Comparison of ENCODE assay signal across 18 cellular contexts in genomic region chr1:214184992-214185391, GRCh38.
DNase-seq lines count a peak whose midpoint lies in the region; ATAC-seq and TF ChIP-seq lines count a peak whose summit lies in the region.
"Had no signal": no experiment of that assay in that cellular context is flagged by ENCODE, and none has a peak within 500 bp of the region (broad histone marks: within the 10 kb centered on the region; RNA-seq: fewer than 3 reads in every experiment).

No MANE protein-coding gene starts in this region.

- DNase-seq in Caco-2: no peak
- peak; percentile 61 for DNase-seq in globus pallidus (ENCODE audit: low spot score)
- DNase-seq in osteoblast (ENCODE audit: insufficient read length, low spot score, missing footprints): peak; percentile 23
- DNase-seq in foreskin keratinocyte: no peak
- DNase-seq in neuronal stem cell (ENCODE audit: low spot score): no peak
- DNase-seq: CD4-positive, CD25-positive, alpha-beta regulatory T cell; CD8-positive, alpha-beta T cell; DMS53; DMS79 treated with DMSO at 0.1 percent for 48 hours; GF-D8; H9 had no signal

- no peak overlapping the region for H3K9ac ChIP-seq in neuronal stem cell (ENCODE audit: low read depth, low read length, poor library complexity)
- H3K9ac ChIP-seq: BLaER1 had no signal

- no peaks in the 10 kb centered on the region; the same call in 1 of the 2 replicates for H3K27me3 ChIP-seq in Caco-2 (replicated peaks; ENCODE audit: control insufficient read depth, insufficient read depth, low read length)
- H3K27me3 ChIP-seq in osteoblast (ENCODE audit: insufficient read depth, low read length): peaks cover 54% of the 10 kb centered on the region
- H3K27me3 ChIP-seq in foreskin keratinocyte: peaks cover 62% of the 10 kb centered on the region
- peaks cover 0 to 58% (median 17%) of the 10 kb centered on the region in 3 experiments for H3K27me3 ChIP-seq in neuronal stem cell (ENCODE audit: control insufficient read depth in 3 of 3, insufficient read depth in 3 of 3, low read depth in 1 of 3, low read length in 3 of 3)

- intact Hi-C loops in Caco-2 (cut with micrococcal nuclease; ENCODE audit: unreplicated experiment): loop anchor here (10.0 kb wide), 2 partner anchors 810 to 940 kb away; no protein-coding TSS in a partner anchor

- BruUV-seq in Caco-2 (replicated peaks; lab: Mats Ljungman, UMichigan): no TSS peak

- H2BK120ac ChIP-seq in neuronal stem cell (ENCODE audit: low read depth, low read length): no peak overlapping the region

- H2BK5ac ChIP-seq in neuronal stem cell (ENCODE audit: low read length): no peak overlapping the region

- no peaks in the 10 kb centered on the region for H4K20me1 ChIP-seq in osteoblast (ENCODE audit: insufficient read depth, low read length)
- H4K20me1 ChIP-seq: BLaER1 had no signal

- peaks cover 20% of the 10 kb centered on the region for H3K4me1 Mint-ChIP-seq in Caco-2 (ENCODE audit: low read depth, unreplicated experiment)
- H3K4me1 Mint-ChIP-seq: B cell had no signal

- H3K23ac ChIP-seq in neuronal stem cell (ENCODE audit: low read depth, low read length, poor library complexity): no peak overlapping the region

- H3K4me3 ChIP-seq in Caco-2 (ENCODE audit: low read depth, low read length) (no peak overlapping the region), osteoblast (ENCODE audit: insufficient read depth, low read length) (no peak overlapping the region), neuronal stem cell (ENCODE audit: low read length in 2 of 2) (no peak overlapping the region)
- H3K4me3 ChIP-seq: BLaER1, GM23338 had no signal

- no peaks in the 10 kb centered on the region for H3K9me3 ChIP-seq in Caco-2
- H3K9me3 ChIP-seq in osteoblast (ENCODE audit: low read depth, low read length): no peaks in the 10 kb centered on the region
- H3K9me3 ChIP-seq in neuronal stem cell (replicated peaks in 1 of 2; ENCODE audit: control insufficient read depth in 2 of 2, insufficient read depth in 1 of 2, low read depth in 1 of 2, low read length in 2 of 2): peaks cover 0 to 3% of the 10 kb centered on the region in 2 donors

- no peak overlapping the region for H3K18ac ChIP-seq in neuronal stem cell (ENCODE audit: low read length)

- no peak overlapping the region for H2BK15ac ChIP-seq in neuronal stem cell (ENCODE audit: low read length)

- no peaks in the 10 kb centered on the region for H3K27me3 Mint-ChIP-seq in Caco-2 (ENCODE audit: insufficient read depth, unreplicated experiment)

- no peaks in the 10 kb centered on the region for H3K79me2 ChIP-seq in osteoblast (ENCODE audit: insufficient read depth, low read length)

- no peak overlapping the region for H2BK12ac ChIP-seq in neuronal stem cell (ENCODE audit: low read length)

- H3K27ac ChIP-seq in osteoblast (ENCODE audit: low read depth, low read length) (no peak overlapping the region), foreskin keratinocyte (no peak overlapping the region), neuronal stem cell (replicated peaks; ENCODE audit: low read length) (no peak overlapping the region)
- H3K27ac ChIP-seq: 22Rv1, BLaER1, C4-2B had no signal

- no peak overlapping the region for H3K4me3 Mint-ChIP-seq in Caco-2 (ENCODE audit: unreplicated experiment)
- H3K4me3 Mint-ChIP-seq: B cell; CD4-positive, CD25-positive, alpha-beta regulatory T cell; CD8-positive, alpha-beta T cell; GM23338; H9 had no signal

- no peaks in the 10 kb centered on the region for H3K36me3 Mint-ChIP-seq in Caco-2 (ENCODE audit: insufficient read depth, unreplicated experiment)
- H3K36me3 Mint-ChIP-seq: CD4-positive, CD25-positive, alpha-beta regulatory T cell; CD8-positive, alpha-beta T cell had no signal

- H3K4ac ChIP-seq in neuronal stem cell (ENCODE audit: low read length): no peak overlapping the region

- CTCF ChIA-PET in Caco-2 (lab: Charles Lee): no interaction called here

- POLR2A ChIA-PET in Caco-2 (lab: Charles Lee): no interaction called here

- H3K14ac ChIP-seq in neuronal stem cell (ENCODE audit: low read length): no peak overlapping the region

- TF ChIP-seq CTCF in Caco-2 (IDR thresholded peaks at IDR 0.05; ENCODE audit: insufficient read depth in 1 of 2, low read depth in 1 of 2, low read length in 1 of 2, severe bottlenecking in 1 of 2, unreplicated experiment in 1 of 2): no peak
- TF ChIP-seq CTCF in osteoblast (IDR thresholded peaks at IDR 0.05; ENCODE audit: extremely low read depth, low read depth, low read length): no peak
- no peak for TF ChIP-seq CTCF in foreskin keratinocyte (conservative IDR thresholded peaks at IDR 0.05)

- H3K4me1 ChIP-seq in Caco-2 (peaks cover 19% of the 10 kb centered on the region), osteoblast (ENCODE audit: insufficient read depth, low read length) (no peaks in the 10 kb centered on the region), foreskin keratinocyte (no peaks in the 10 kb centered on the region), neuronal stem cell (ENCODE audit: control insufficient read depth in 2 of 2, insufficient read depth in 1 of 2, low read depth in 1 of 2, low read length in 2 of 2) (peaks cover 4 to 10% of the 10 kb centered on the region in 2 donors)

- H3K36me3 ChIP-seq in Caco-2 (ENCODE audit: control insufficient read depth, insufficient read depth, low read length): no peaks in the 10 kb centered on the region
- H3K36me3 ChIP-seq in osteoblast (ENCODE audit: insufficient read depth, low read length): no peaks in the 10 kb centered on the region
- no peaks in the 10 kb centered on the region for H3K36me3 ChIP-seq in neuronal stem cell (replicated peaks in 1 of 2; ENCODE audit: control insufficient read depth in 2 of 2, insufficient read depth in 2 of 2, low read length in 2 of 2)
- H3K36me3 ChIP-seq: BLaER1 had no signal

- peaks cover 26% of the 10 kb centered on the region for H3K9me3 Mint-ChIP-seq in Caco-2 (ENCODE audit: unreplicated experiment)

- H2AFZ ChIP-seq in osteoblast (ENCODE audit: low read length) (no peak overlapping the region), neuronal stem cell (ENCODE audit: low read length) (no peak overlapping the region)
- H2AFZ ChIP-seq: GM23338 had no signal

- H2AK5ac ChIP-seq in neuronal stem cell (ENCODE audit: low read depth, low read length): no peak overlapping the region

- H3K79me1 ChIP-seq in neuronal stem cell (ENCODE audit: low read depth, low read length): no peaks in the 10 kb centered on the region

- ATAC-seq in SK-N-SH treated with all-trans-retinoic acid at 6 μM for 48 hours (no peak), foreskin keratinocyte (no peak)
- ATAC-seq: CD8-positive, alpha-beta T cell; GM23338; HCT116 had no signal

- peak overlapping the region; percentile 58 for H3K27ac Mint-ChIP-seq in Caco-2 (ENCODE audit: unreplicated experiment)
- H3K27ac Mint-ChIP-seq: B cell; CD8-positive, alpha-beta T cell; GM23338; H9 had no signal

- H4K8ac ChIP-seq in neuronal stem cell (ENCODE audit: low read depth, low read length): no peak overlapping the region

- H3K4me2 ChIP-seq in osteoblast (ENCODE audit: insufficient read depth, low read length): no peak overlapping the region
- no peak overlapping the region for H3K4me2 ChIP-seq in neuronal stem cell (ENCODE audit: insufficient read depth, low read length, poor library complexity, severe bottlenecking)
- H3K4me2 ChIP-seq: BLaER1, GM23338 had no signal

- no peak overlapping the region for H4K91ac ChIP-seq in neuronal stem cell (ENCODE audit: low read depth, low read length, poor library complexity)

- WGBS in neuronal stem cell (ENCODE audit: extremely low coverage in 2 of 2, insufficient read length in 2 of 2, insufficient replicate concordance in 1 of 2), 2 donors: no CpG with 5 or more reads among the region's 2 CpGs

TF ChIP-seq in SK-N-SH treated with all-trans-retinoic acid at 6 μM for 48 hours, 23 proteins besides CTCF, POLR2A, EP300 and RAD21:
- no peak for TF ChIP-seq CSDC2 (CRISPR knock-in tag; IDR thresholded peaks at IDR 0.05)
- no peak for TF ChIP-seq PATZ1 (CRISPR knock-in tag; IDR thresholded peaks at IDR 0.05; ENCODE audit: borderline replicate concordance)
- TF ChIP-seq ESRRG (CRISPR knock-in tag; IDR thresholded peaks at IDR 0.05): no peak
- TF ChIP-seq ZNF70 (CRISPR knock-in tag; IDR thresholded peaks at IDR 0.05): no peak
- TF ChIP-seq TCF4 (CRISPR knock-in tag; IDR thresholded peaks at IDR 0.05; ENCODE audit: borderline replicate concordance): no peak
- TF ChIP-seq PPARA (CRISPR knock-in tag; IDR thresholded peaks at IDR 0.05; ENCODE audit: borderline replicate concordance): no peak

Comparison
In these comparisons a context has a peak if more than half of its experiments do, and no peak if none do; other contexts are left out.
1. DNase-seq: peak in globus pallidus (single experiment) and osteoblast (single experiment); none in Caco-2 (0 of 2), foreskin keratinocyte (0 of 2) and neuronal stem cell (single experiment).